Comparison of ENCODE assay signal across 19 cellular contexts in the genomic region with DNA sequence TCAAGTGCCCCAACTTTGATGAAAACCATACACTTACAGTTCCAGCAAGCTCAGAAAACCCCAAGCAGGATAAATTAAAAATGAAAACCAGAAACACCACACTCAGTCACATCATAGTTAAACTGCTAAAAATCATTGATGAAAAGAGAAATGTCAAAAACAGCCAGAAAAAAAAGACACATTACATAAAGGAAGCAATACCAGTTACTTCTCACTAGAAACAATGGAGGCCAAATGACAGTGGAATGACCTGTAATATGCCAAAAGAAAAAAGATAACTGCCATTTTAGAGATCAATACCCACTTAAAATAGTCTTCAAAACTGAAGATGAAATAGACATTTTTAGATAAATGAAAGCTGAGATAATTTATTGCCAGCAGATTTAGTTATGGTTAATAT.
DNase-seq lines count a peak whose midpoint lies in the region; ATAC-seq, FAIRE-seq and TF ChIP-seq lines count a peak whose summit lies in the region.
"Had no signal": no experiment of that assay in that cellular context is flagged by ENCODE, and none has a peak within 500 bp of the region (broad histone marks: within the 10 kb centered on the region; RNA-seq: fewer than 3 reads in every experiment).

No MANE protein-coding gene starts in this region.

- H3K9ac ChIP-seq in K562 (ENCODE audit: insufficient read depth in 1 of 2, low read depth in 2 of 2, low read length in 2 of 2), result no peak overlapping the region

- no TSS peak for BruUV-seq in K562 (replicated peaks; lab: Mats Ljungman, UMichigan)

- H3K27ac ChIP-seq in K562 (ENCODE audit: extremely low read depth, low read depth, low read length), result no peak overlapping the region

- H3K4me2 ChIP-seq in K562 (ENCODE audit: insufficient read depth, low read length), result no peak overlapping the region

- peaks cover 19% of the 10 kb centered on the region for H3K36me3 Mint-ChIP-seq in WTC11
- H3K36me3 Mint-ChIP-seq: CD4-positive, CD25-positive, alpha-beta regulatory T cell had no signal

- H3K79me2 ChIP-seq in K562 (ENCODE audit: control insufficient read depth, insufficient read depth, low read length), result no peaks in the 10 kb centered on the region

- TF ChIP-seq POLR2A in K562 (conservative IDR thresholded peaks at IDR 0.05), result no peak

- CTCF ChIA-PET in WTC11 (lab: Charles Lee), result no interaction called here
- CTCF ChIA-PET in K562 (lab: Yijun Ruan, JAX; ENCODE audit: low intra/inter-chr PET ratio), result no interaction called here

- no peaks in the 10 kb centered on the region for H4K20me1 ChIP-seq in K562 (replicated peaks; ENCODE audit: control insufficient read depth, insufficient read depth, low read length)

- H3K9me3 Mint-ChIP-seq in WTC11, result peaks cover 30% of the 10 kb centered on the region

- FAIRE-seq in D721Med (lab: Jason Lieb, UNC) (peak; percentile 71), GM18507 (lab: Jason Lieb, UNC) (peak; percentile 26), K562 (lab: Jason Lieb, UNC) (peak; percentile 51)
- FAIRE-seq: H1, HTR-8/SVneo had no signal

- intact Hi-C loops in K562 (cut with micrococcal nuclease), result no loop called here

- H2AFZ ChIP-seq in K562 (ENCODE audit: low read depth, low read length), result no peak overlapping the region

- no peak for TF ChIP-seq EP300 in K562 (IDR thresholded peaks at IDR 0.05; ENCODE audit: low read length)

- H3K4me1 Mint-ChIP-seq in WTC11, result peaks cover 6% of the 10 kb centered on the region

- H3K9me3 ChIP-seq in K562 (replicated peaks; ENCODE audit: control insufficient read depth, insufficient read depth, low read depth, low read length), result 0 out of 2 replicates have a peak, but pooled peaks cover 2% of the 10 kb centered on the region
- H3K9me3 ChIP-seq: BE2C had no signal

- H3K27ac Mint-ChIP-seq in WTC11, result no peak overlapping the region
- H3K27ac Mint-ChIP-seq: CD4-positive, CD25-positive, alpha-beta regulatory T cell; H9 had no signal

- no peaks in the 10 kb centered on the region for H3K9me1 ChIP-seq in K562 (ENCODE audit: control insufficient read depth, insufficient read depth, low read length)

- H3K27me3 Mint-ChIP-seq in WTC11 (ENCODE audit: low read depth), result no peaks in the 10 kb centered on the region
- H3K27me3 Mint-ChIP-seq: IgD-negative memory B cell had no signal

- H3K27me3 ChIP-seq in K562 (ENCODE audit: control insufficient read depth in 2 of 2, insufficient read depth in 2 of 2, low read length in 2 of 2), result no peaks in the 10 kb centered on the region
- H3K27me3 ChIP-seq: BE2C had no signal

- no peak overlapping the region for H3K4me3 ChIP-seq in K562

- DNase-seq in D721Med (ENCODE audit: insufficient read length, low spot score) (no peak), GM18507 (ENCODE audit: extremely low spot score, insufficient read length, low read depth) (no peak), WTC11 (ENCODE audit: low spot score) (no peak), K562 (ENCODE audit: extremely low read depth in 1 of 4, low spot score in 3 of 4) (no peak)
- DNase-seq: ACHN; BE2C; C1 segment of cervical spinal cord; Caco-2; CD4-positive, CD25-positive, alpha-beta regulatory T cell; DMS153; DMS79; GDM1; H9; KG1 had no signal

- in situ Hi-C loops in K562 (cut with MboI), result no loop called here

- no peaks in the 10 kb centered on the region; the same call in 2 of the 3 replicates for H3K36me3 ChIP-seq in K562 (ENCODE audit: control insufficient read depth, insufficient read depth, low read length)
- H3K36me3 ChIP-seq: BE2C had no signal

- POLR2A ChIA-PET in WTC11 (lab: Charles Lee), result no interaction called here
- POLR2A ChIA-PET in K562 (lab: Yijun Ruan, JAX), result no interaction called here

- ATAC-seq in WTC11 (no peak), K562 (no peak), HG03196 (IDR thresholded peaks at IDR 0.05; ENCODE audit: unreplicated experiment) (no peak), HG02678 (IDR thresholded peaks at IDR 0.05; ENCODE audit: unreplicated experiment) (no peak)

- TF ChIP-seq CTCF in D721Med (IDR thresholded peaks at IDR 0.05; ENCODE audit: insufficient read depth, missing control alignments), result no peak
- TF ChIP-seq CTCF in WTC11 (IDR thresholded peaks at IDR 0.05), result no peak
- TF ChIP-seq CTCF in K562 (IDR thresholded peaks at IDR 0.05 in 2 of 3, conservative IDR thresholded peaks at IDR 0.05 in 1 of 3; ENCODE audit: insufficient read depth in 2 of 3, low read depth in 1 of 3, low read length in 3 of 3), result no peak

- TF ChIP-seq RAD21 in K562 (CRISPR knock-in tag; conservative IDR thresholded peaks at IDR 0.05 in 1 of 2, IDR thresholded peaks at IDR 0.05 in 1 of 2), result no peak

- no peaks in the 10 kb centered on the region for H3K4me1 ChIP-seq in K562 (replicated peaks in 1 of 2; ENCODE audit: control insufficient read depth in 2 of 2, insufficient read depth in 2 of 2, low read length in 2 of 2)
- H3K4me1 ChIP-seq: BE2C, Caco-2 had no signal

- H3K4me3 Mint-ChIP-seq in WTC11, result no peak overlapping the region
- H3K4me3 Mint-ChIP-seq: CD4-positive, CD25-positive, alpha-beta regulatory T cell; H9 had no signal

TF ChIP-seq in WTC11, 78 proteins besides CTCF, POLR2A, EP300 and RAD21:
- TF ChIP-seq ZNF263 (CRISPR knock-in tag; IDR thresholded peaks at IDR 0.05; ENCODE audit: low read depth) (no peak), MYBL2 (CRISPR knock-in tag; IDR thresholded peaks at IDR 0.05) (no peak), ZNF138 (CRISPR knock-in tag; conservative IDR thresholded peaks at IDR 0.05) (no peak), ZNF317 (CRISPR knock-in tag; IDR thresholded peaks at IDR 0.05; ENCODE audit: borderline replicate concordance, low read depth) (peak; percentile 92), NFE2L1 (CRISPR knock-in tag; IDR thresholded peaks at IDR 0.05) (no peak)

TF ChIP-seq in K562, 482 proteins besides CTCF, POLR2A, EP300 and RAD21:
- TF ChIP-seq XRCC5 (IDR thresholded peaks at IDR 0.05; ENCODE audit: low read depth, low read length) (no peak), TRIM28 (IDR thresholded peaks at IDR 0.05) (peak; percentile 66; the same call in 1 of the 2 replicates), TRIM24 (IDR thresholded peaks at IDR 0.05) (peak in 1 of 2 experiments; percentile 53; a peak in 2 of 4 replicates), CBX5 (IDR thresholded peaks at IDR 0.05; ENCODE audit: borderline replicate concordance, low read depth) (peak; percentile 73; the same call in 1 of the 2 replicates), CBX3 (IDR thresholded peaks at IDR 0.05; ENCODE audit: borderline replicate concordance in 1 of 2, low read length in 2 of 2) (peak in 1 of 2 experiments; percentile 95; a peak in 2 of 3 replicates)
- TF ChIP-seq, protein P1, sequence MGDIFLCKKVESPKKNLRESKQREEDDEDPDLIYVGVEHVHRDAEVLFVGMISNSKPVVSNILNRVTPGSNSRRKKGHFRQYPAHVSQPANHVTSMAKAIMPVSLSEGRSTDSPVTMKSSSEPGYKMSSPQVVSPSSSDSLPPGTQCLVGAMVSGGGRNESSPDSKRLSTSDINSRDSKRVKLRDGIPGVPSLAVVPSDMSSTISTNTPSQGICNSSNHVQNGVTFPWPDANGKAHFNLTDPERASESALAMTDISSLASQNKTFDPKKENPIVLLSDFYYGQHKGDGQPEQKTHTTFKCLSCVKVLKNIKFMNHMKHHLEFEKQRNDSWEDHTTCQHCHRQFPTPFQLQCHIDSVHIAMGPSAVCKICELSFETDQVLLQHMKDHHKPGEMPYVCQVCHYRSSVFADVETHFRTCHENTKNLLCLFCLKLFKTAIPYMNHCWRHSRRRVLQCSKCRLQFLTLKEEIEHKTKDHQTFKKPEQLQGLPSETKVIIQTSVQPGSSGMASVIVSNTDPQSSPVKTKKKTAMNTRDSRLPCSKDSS (IDR thresholded peaks at IDR 0.05; ENCODE audit: low read depth, partially characterized antibody), result peak; percentile 19
- TF ChIP-seq, protein P2, sequence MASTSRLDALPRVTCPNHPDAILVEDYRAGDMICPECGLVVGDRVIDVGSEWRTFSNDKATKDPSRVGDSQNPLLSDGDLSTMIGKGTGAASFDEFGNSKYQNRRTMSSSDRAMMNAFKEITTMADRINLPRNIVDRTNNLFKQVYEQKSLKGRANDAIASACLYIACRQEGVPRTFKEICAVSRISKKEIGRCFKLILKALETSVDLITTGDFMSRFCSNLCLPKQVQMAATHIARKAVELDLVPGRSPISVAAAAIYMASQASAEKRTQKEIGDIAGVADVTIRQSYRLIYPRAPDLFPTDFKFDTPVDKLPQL (IDR thresholded peaks at IDR 0.05; ENCODE audit: extremely low read depth, insufficient read length), result no peak
